In genomic region chr1:10437052-10437451, GRCh38 we compare ENCODE assay signal across 30 cellular contexts. TPM values are rescaled to one million over a fixed set of nuclear protein-coding genes. Genes with fewer than 3 reads are reported as not detected.
"Had no signal": no experiment of that assay in that cellular context is flagged by ENCODE, and none has a peak within 500 bp of the region (broad histone marks: within the 10 kb centered on the region; RNA-seq: fewer than 3 reads in every experiment).

No MANE protein-coding gene starts in this region.

- H3K4me3 ChIP-seq: colonic mucosa, esophagus muscularis mucosa, gastroesophageal sphincter, heart left ventricle, hepatocyte, lung, ovary, psoas muscle, sigmoid colon, stomach, tibial artery had no signal

- DNase-seq: colonic mucosa; effector CD8-positive, alpha-beta T cell; endodermal cell; foreskin keratinocyte; heart left ventricle; mesenchymal stem cell; midbrain; naive thymus-derived CD4-positive, alpha-beta T cell; occipital lobe; ovary; psoas muscle; right cardiac atrium; sigmoid colon; stimulated activated CD4-positive, alpha-beta T cell treated with anti-CD3 and anti-CD28 coated beads, Interleukin-2, amount 100 ng/mL, for 24 hours; stimulated activated CD4-positive, alpha-beta T cell treated with anti-CD3 and anti-CD28 coated beads, Interleukin-4, amount 100 ng/mL, for 24 hours; stimulated activated naive CD4-positive, alpha-beta T cell treated with Interleukin-2 at 50 U/mL for 16 hours; stomach; tibial artery had no signal

- H3K4me1 Mint-ChIP-seq: stimulated activated effector memory CD8-positive, alpha-beta T cell treated with anti-CD3 and anti-CD28 coated beads, Interleukin-12 subunit alpha, Interleukin-12 subunit beta, amount 100 ng/mL, for 72 hours had no signal

- ATAC-seq: foreskin keratinocyte; gastroesophageal sphincter; heart left ventricle; left lobe of liver; naive thymus-derived CD4-positive, alpha-beta T cell; psoas muscle; right cardiac atrium; stimulated activated effector memory CD8-positive, alpha-beta T cell treated with anti-CD3 and anti-CD28 coated beads, Interleukin-12 subunit alpha, Interleukin-12 subunit beta, amount 100 ng/mL, for 72 hours had no signal

- H3K27me3 Mint-ChIP-seq: dendritic cell treated with granulocyte-macrophage colony-stimulating factor and Interleukin-4, amounts not matched to agents 40 ng/mL and 50 ng/mL, for 4 days; naive thymus-derived CD4-positive, alpha-beta T cell; type B pancreatic cell had no signal

- H3K36me3 ChIP-seq: colonic mucosa, ovary had no signal

- H3K4me3 Mint-ChIP-seq: dendritic cell treated with granulocyte-macrophage colony-stimulating factor and Interleukin-4, amounts not matched to agents 40 ng/mL and 50 ng/mL, for 4 days; endodermal cell; naive thymus-derived CD4-positive, alpha-beta T cell; nephron; stimulated activated effector memory CD8-positive, alpha-beta T cell treated with anti-CD3 and anti-CD28 coated beads, Interleukin-12 subunit alpha, Interleukin-12 subunit beta, amount 100 ng/mL, for 72 hours; type B pancreatic cell had no signal

- H3K27ac ChIP-seq: colonic mucosa, esophagus muscularis mucosa, foreskin keratinocyte, gastroesophageal sphincter, heart left ventricle, hepatocyte, ovary, psoas muscle, sigmoid colon, stomach, tibial artery had no signal

- H3K9me3 ChIP-seq: colonic mucosa, esophagus muscularis mucosa, gastroesophageal sphincter, heart left ventricle, ovary, psoas muscle, sigmoid colon, stomach, tibial artery had no signal

- H3K4me1 ChIP-seq: colonic mucosa, foreskin keratinocyte, heart left ventricle, psoas muscle, sigmoid colon, tibial artery had no signal

- H3K27ac Mint-ChIP-seq: dendritic cell treated with granulocyte-macrophage colony-stimulating factor and Interleukin-4, amounts not matched to agents 40 ng/mL and 50 ng/mL, for 4 days; endodermal cell; stimulated activated effector memory CD8-positive, alpha-beta T cell treated with anti-CD3 and anti-CD28 coated beads, Interleukin-12 subunit alpha, Interleukin-12 subunit beta, amount 100 ng/mL, for 72 hours; type B pancreatic cell had no signal

- H3K9me3 Mint-ChIP-seq: dendritic cell treated with granulocyte-macrophage colony-stimulating factor and Interleukin-4, amounts not matched to agents 40 ng/mL and 50 ng/mL, for 4 days; endodermal cell; naive thymus-derived CD4-positive, alpha-beta T cell; nephron; stimulated activated effector memory CD8-positive, alpha-beta T cell treated with anti-CD3 and anti-CD28 coated beads, Interleukin-12 subunit alpha, Interleukin-12 subunit beta, amount 100 ng/mL, for 72 hours; type B pancreatic cell had no signal

- H3K36me3 Mint-ChIP-seq: stimulated activated effector memory CD8-positive, alpha-beta T cell treated with anti-CD3 and anti-CD28 coated beads, Interleukin-12 subunit alpha, Interleukin-12 subunit beta, amount 100 ng/mL, for 72 hours had no signal

RNA-seq across cellular contexts. Expression of gene CORT, which starts 12.8 kb away (rescaled TPM):
- total RNA-seq: epithelial cell of proximal tubule, gastroesophageal sphincter, left lobe of liver, psoas muscle, renal cortical epithelial cell, subcutaneous adipose tissue had no signal
